In the genomic region with DNA sequence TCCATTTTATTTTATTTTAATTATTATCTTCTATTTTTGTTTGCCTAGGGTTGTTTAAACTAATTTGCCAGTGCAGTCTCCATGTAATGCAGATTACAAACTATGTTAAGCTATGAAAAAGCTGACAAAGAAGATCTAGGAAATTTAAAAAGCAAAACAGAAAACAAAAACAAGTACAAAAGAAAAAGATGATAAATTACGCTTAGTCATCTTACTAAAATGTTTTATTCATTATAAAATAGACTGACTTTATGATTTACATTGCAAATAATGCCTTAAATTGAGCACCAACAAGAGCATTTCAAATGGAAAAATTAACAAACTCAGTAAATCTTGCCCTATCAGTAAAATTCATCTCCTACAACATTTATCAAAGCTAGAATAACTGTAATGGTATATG, we compare ENCODE assay signal across 21 cellular contexts.
"Had no signal": no experiment of that assay in that cellular context is flagged by ENCODE, and none has a peak within 500 bp of the region (broad histone marks: within the 10 kb centered on the region; RNA-seq: fewer than 3 reads in every experiment).

No MANE protein-coding gene starts in this region.

- DNase-seq: activated CD4-positive, CD25-positive, alpha-beta regulatory T cell treated with anti-CD3 and anti-CD28 coated beads, Interleukin-2, amount 50 U/mL, for 72 hours; activated effector memory CD4-positive, alpha-beta T cell treated with anti-CD3 and anti-CD28 coated beads, Interleukin-2, amount 50 U/mL, for 16 hours; activated naive CD4-positive, alpha-beta T cell treated with anti-CD3 and anti-CD28 coated beads, Interleukin-2, amount 10 ng/mL, durations not matched to agents 7 days and 5 days; activated T-cell treated with anti-CD3 and anti-CD28 coated beads, Interleukin-2, amount 50 U/mL, for 72 hours; anterior cingulate cortex; body of pancreas; cortex of kidney; kidney glomerular epithelial cell; left lung; natural killer cell; retina; stimulated activated CD4-positive, alpha-beta T cell treated with anti-CD3 and anti-CD28 coated beads, Interleukin-2, amount 100 ng/mL, for 48 hours; stimulated activated naive CD4-positive, alpha-beta T cell; T-cell; tibial artery; WERI-Rb-1 had no signal

- ATAC-seq: activated T-cell treated with anti-CD3 and anti-CD28 coated beads, Interleukin-2, amount 50 U/mL, for 72 hours; body of pancreas; left lung; natural killer cell; T-cell had no signal

- H3K27me3 ChIP-seq: body of pancreas, cardiac muscle cell, left lung, tibial artery had no signal

- H3K4me3 ChIP-seq: body of pancreas, cardiac muscle cell, left lung, lung, tibial artery had no signal

- H3K27ac Mint-ChIP-seq: activated naive CD4-positive, alpha-beta T cell treated with anti-CD3 and anti-CD28 coated beads, Interleukin-2, amount 10 ng/mL, durations not matched to agents 7 days and 5 days; natural killer cell; progenitor cell of endocrine pancreas; T-cell; T-helper 2 cell treated with Interferon-gamma antibody and Interleukin-4, amounts not matched to agents 5 μg/mL and 100 μg/mL, for 36 hours had no signal

- H3K4me3 Mint-ChIP-seq: activated naive CD4-positive, alpha-beta T cell treated with anti-CD3 and anti-CD28 coated beads, Interleukin-2, amount 10 ng/mL, durations not matched to agents 7 days and 5 days; activated T-cell treated with anti-CD3 and anti-CD28 coated beads, Interleukin-2, amount 50 U/mL, for 72 hours; natural killer cell; T-cell; T-helper 2 cell treated with Interferon-gamma antibody and Interleukin-4, amounts not matched to agents 5 μg/mL and 100 μg/mL, for 36 hours had no signal

- H3K9me3 ChIP-seq: body of pancreas, left lung, tibial artery had no signal

- H3K27ac ChIP-seq: body of pancreas, cardiac muscle cell, epithelial cell of prostate, left lung, tibial artery, WERI-Rb-1 had no signal

- H3K9me3 Mint-ChIP-seq: activated naive CD4-positive, alpha-beta T cell treated with anti-CD3 and anti-CD28 coated beads, Interleukin-2, amount 10 ng/mL, durations not matched to agents 7 days and 5 days; activated T-cell treated with anti-CD3 and anti-CD28 coated beads, Interleukin-2, amount 50 U/mL, for 72 hours; natural killer cell; T-cell; T-helper 2 cell treated with Interferon-gamma antibody and Interleukin-4, amounts not matched to agents 5 μg/mL and 100 μg/mL, for 36 hours had no signal

- H3K4me1 ChIP-seq: body of pancreas, left lung, tibial artery had no signal

- H3K4me1 Mint-ChIP-seq: activated naive CD4-positive, alpha-beta T cell treated with anti-CD3 and anti-CD28 coated beads, Interleukin-2, amount 10 ng/mL, durations not matched to agents 7 days and 5 days; natural killer cell; T-cell had no signal

- H3K27me3 Mint-ChIP-seq: activated naive CD4-positive, alpha-beta T cell treated with anti-CD3 and anti-CD28 coated beads, Interleukin-2, amount 10 ng/mL, durations not matched to agents 7 days and 5 days; T-cell had no signal
